12 cellular contexts compared by ENCODE assay signal in genomic region chr5:143850050-143850713, GRCh38. TPM values are rescaled to one million over a fixed set of nuclear protein-coding genes. Genes with fewer than 3 reads are reported as not detected.
DNase-seq lines count a peak whose midpoint lies in the region; ATAC-seq, FAIRE-seq and TF ChIP-seq lines count a peak whose summit lies in the region.
"Had no signal": no experiment of that assay in that cellular context is flagged by ENCODE, and none has a peak within 500 bp of the region (broad histone marks: within the 10 kb centered on the region; RNA-seq: fewer than 3 reads in every experiment).

No MANE protein-coding gene starts in this region.

- intact Hi-C loops in endothelial cell of umbilical vein (cut with micrococcal nuclease): no loop called here

- dilution Hi-C loops in endothelial cell of umbilical vein (cut with MboI; ENCODE audit: extremely low pct_ligation_motif_present, low sequenced_read_pairs): no loop called here

- no peak overlapping the region for H3K4me3 ChIP-seq in endothelial cell of umbilical vein (replicated peaks in 1 of 3; ENCODE audit: insufficient read depth in 1 of 3, low read depth in 1 of 3, low read length in 3 of 3)

- H3K4me2 ChIP-seq in endothelial cell of umbilical vein (ENCODE audit: insufficient read depth, low read length): no peak overlapping the region

- H3K27me3 ChIP-seq in endothelial cell of umbilical vein (ENCODE audit: control insufficient read depth in 2 of 2, insufficient read depth in 2 of 2, low read length in 2 of 2): no peaks in the 10 kb centered on the region

- DNase-seq in EL (peak; percentile 13), endothelial cell of umbilical vein (ENCODE audit: low read depth, low spot score) (peak; percentile 25), SHP77 treated with DMSO at 0.1 percent for 48 hours (lab: John Stamatoyannopoulos, UW) (no peak), DMS114 treated with DMSO at 0.1 percent for 48 hours (lab: John Stamatoyannopoulos, UW; ENCODE audit: unreplicated experiment) (no peak)
- DNase-seq in central memory CD4-positive, alpha-beta T cell: no peak
- DNase-seq in stimulated activated CD4-positive, alpha-beta T cell treated with anti-CD3 and anti-CD28 coated beads, Interleukin-12 subunit alpha, Interleukin-12 subunit beta, amount 100 ng/mL, for 4 hours: no peak
- DNase-seq: amygdala, endodermal cell, NCI-H510A had no signal

- no peak for FAIRE-seq in endothelial cell of umbilical vein (lab: Jason Lieb, UNC)

- no TSS peak for BruUV-seq in endothelial cell of umbilical vein (replicated peaks; lab: Mats Ljungman, UMichigan)

- H3K79me2 ChIP-seq in endothelial cell of umbilical vein (ENCODE audit: control insufficient read depth, insufficient read depth, low read length): no peaks in the 10 kb centered on the region

- H3K36me3 ChIP-seq in endothelial cell of umbilical vein (ENCODE audit: control insufficient read depth in 2 of 2, extremely low read depth in 1 of 2, insufficient read depth in 2 of 2, low read length in 2 of 2): no peaks in the 10 kb centered on the region

- H2AFZ ChIP-seq in endothelial cell of umbilical vein (ENCODE audit: low read depth, low read length): peak overlapping the region; percentile 81

- no peaks in the 10 kb centered on the region for H4K20me1 ChIP-seq in endothelial cell of umbilical vein (replicated peaks; ENCODE audit: control insufficient read depth, extremely low read depth, insufficient read depth, low read length)

- no peaks in the 10 kb centered on the region for H3K9me3 ChIP-seq in endothelial cell of umbilical vein (replicated peaks; ENCODE audit: control insufficient read depth, insufficient read depth, low read length)

- no peaks in the 10 kb centered on the region for H3K4me1 ChIP-seq in endothelial cell of umbilical vein (ENCODE audit: control insufficient read depth, extremely low read depth, insufficient read depth, low read length)

- CTCF ChIA-PET in endothelial cell of umbilical vein (lab: Charles Lee): interaction anchor here (0.9 kb wide), 1 partner anchor 25 kb away, joined by 3 read pairs; no protein-coding TSS in a partner anchor

- H3K9ac ChIP-seq in endothelial cell of umbilical vein (replicated peaks; ENCODE audit: extremely low read depth, insufficient read depth, low read length): no peak overlapping the region

- POLR2A ChIA-PET in endothelial cell of umbilical vein (lab: Charles Lee): no interaction called here

- no peak overlapping the region for H3K27ac ChIP-seq in endothelial cell of umbilical vein (ENCODE audit: insufficient read depth, low read depth, low read length)

- H3K9me1 ChIP-seq in endothelial cell of umbilical vein (replicated peaks; ENCODE audit: control insufficient read depth, extremely low read depth, insufficient read depth, low read length): no peaks in the 10 kb centered on the region

- no peak for TF ChIP-seq POLR2A in endothelial cell of umbilical vein (IDR thresholded peaks at IDR 0.05; ENCODE audit: low read depth, low read length)

- no peak for TF ChIP-seq CTCF in endothelial cell of umbilical vein (IDR thresholded peaks at IDR 0.05; ENCODE audit: extremely low read depth in 1 of 2, insufficient read depth in 1 of 2, low read depth in 1 of 2, low read length in 2 of 2)

- ATAC-seq in GM19463 (IDR thresholded peaks at IDR 0.05; ENCODE audit: unreplicated experiment): peak; percentile 93
- peak; percentile 87 for ATAC-seq in HG03159 (IDR thresholded peaks at IDR 0.05; ENCODE audit: unreplicated experiment)

TF ChIP-seq in endothelial cell of umbilical vein, 7 proteins besides CTCF, POLR2A, EP300 and RAD21:
- TF ChIP-seq POLR2AphosphoS5 (IDR thresholded peaks at IDR 0.05; ENCODE audit: insufficient read depth, low read depth, low read length): no peak

RNA-seq across cellular contexts. Expression of gene HMHB1, which starts 38.2 kb away (rescaled TPM):
- total RNA-seq in endothelial cell of umbilical vein: not detected in 2 replicates
- polyA plus RNA-seq in endothelial cell of umbilical vein: not detected in 2 replicates
- not detected in 2 replicates for polyA plus RNA-seq in endothelial cell of umbilical vein (2011; cell fraction: cytosol; rRNA removed)
- polyA plus RNA-seq in endothelial cell of umbilical vein (2011; cell fraction: nucleus; rRNA removed): not detected in 2 replicates
- polyA plus RNA-seq in endothelial cell of umbilical vein (2012): not detected in 2 replicates
- not detected in 2 replicates for polyA minus RNA-seq in endothelial cell of umbilical vein
- polyA minus RNA-seq in endothelial cell of umbilical vein (2011; cell fraction: cytosol; rRNA and poly(A)+ RNA removed): not detected
- polyA minus RNA-seq in endothelial cell of umbilical vein (2011; cell fraction: nucleus; rRNA and poly(A)+ RNA removed): not detected in 2 replicates
- total RNA-seq: endodermal cell, skeletal muscle tissue had no signal

Comparison
In these comparisons a context has a peak if more than half of its experiments do, and no peak if none do; other contexts are left out.
1. DNase-seq: peak in EL (single experiment) and endothelial cell of umbilical vein (single experiment); none in SHP77 treated with DMSO at 0.1 percent for 48 hours (single experiment), central memory CD4-positive, alpha-beta T cell (single experiment), DMS114 treated with DMSO at 0.1 percent for 48 hours (single experiment) and stimulated activated CD4-positive, alpha-beta T cell treated with anti-CD3 and anti-CD28 coated beads, Interleukin-12 subunit alpha, Interleukin-12 subunit beta, amount 100 ng/mL, for 4 hours (single experiment).